In genomic region chr12:59595557-59596231, GRCh38 we compare ENCODE assay signal across 8 cellular contexts. TPM values are rescaled to one million over a fixed set of nuclear protein-coding genes. Genes with fewer than 3 reads are reported as not detected.
DNase-seq lines count a peak whose midpoint lies in the region; ATAC-seq lines count a peak whose summit lies in the region.

TSS of gene SLC16A7 (plus strand) at chr12:59596029. CDS start at chr12:59704802, 108,773 bp downstream.

- peak within 1 kb of the TSS; percentile 98 to 99 (median 99) for H3K27ac Mint-ChIP-seq in CD4-positive, CD25-positive, alpha-beta regulatory T cell

- H3K4me3 Mint-ChIP-seq in CD4-positive, CD25-positive, alpha-beta regulatory T cell, result peak within 1 kb of the TSS; percentile 92 to 99 (median 94)

- no peaks in the 10 kb centered on the region for H3K79me1 ChIP-seq in mesendoderm (ENCODE audit: low read length)

- DNase-seq in CD4-positive, CD25-positive, alpha-beta regulatory T cell, result peak; percentile 74 to 93 (median 81)
- DNase-seq in HPDE6-E6E7 (ENCODE audit: extremely low spot score) (peak; percentile 64), mesendoderm (peak; percentile 75)
- peak; percentile 80 for DNase-seq in NK-92 treated with Interleukin-12 subunit alpha and Interleukin-12 subunit beta, amount 100 ng/mL, for 24 hours (lab: John Stamatoyannopoulos, UW)
- DNase-seq in activated CD8-positive, alpha-beta memory T cell treated with anti-CD3 and anti-CD28 coated beads for 48 hours (ENCODE audit: low read depth in 2 of 3, low spot score in 2 of 3), result peak; percentile 39 to 76 (median 55)
- peak; percentile 78 for DNase-seq in stimulated activated CD8-positive, alpha-beta memory T cell treated with anti-CD3 and anti-CD28 coated beads, Interleukin-12 subunit alpha, Interleukin-12 subunit beta, amount 100 ng/mL, for 4 hours (ENCODE audit: low read depth)

- WGBS in mesendoderm (ENCODE audit: extremely low coverage, insufficient coverage, low lambda C conversion rate), result no CpG with 5 or more reads among the region's 37 CpGs

- H2BK5ac ChIP-seq in mesendoderm (ENCODE audit: low read length), result no peak within 1 kb of the TSS

- no peak within 1 kb of the TSS for H4K5ac ChIP-seq in mesendoderm (ENCODE audit: low read length)

- no peak within 1 kb of the TSS for H2BK15ac ChIP-seq in mesendoderm (replicated peaks; ENCODE audit: low read depth)

- H3K4ac ChIP-seq in mesendoderm (ENCODE audit: low read depth, low read length), result no peak within 1 kb of the TSS

- no peak within 1 kb of the TSS for H3K18ac ChIP-seq in mesendoderm (ENCODE audit: low read length)

- H3K27me3 ChIP-seq in CD4-positive, CD25-positive, alpha-beta regulatory T cell (ENCODE audit: control insufficient read depth, insufficient read depth, low read length), result peaks cover 2% of the 10 kb centered on the region
- H3K27me3 ChIP-seq in endocrine pancreas (ENCODE audit: control insufficient read depth, insufficient read depth, low read length), result no peaks in the 10 kb centered on the region
- H3K27me3 ChIP-seq in mesendoderm (ENCODE audit: insufficient read depth, low read length, poor library complexity), result no peaks in the 10 kb centered on the region

- no peaks in the 10 kb centered on the region for H3K79me2 ChIP-seq in mesendoderm (ENCODE audit: control insufficient read depth, insufficient read depth, low read length)

- no peak within 1 kb of the TSS for H2AK5ac ChIP-seq in mesendoderm (ENCODE audit: low read length)

- peak within 1 kb of the TSS; percentile 87 for H3K27ac ChIP-seq in CD4-positive, CD25-positive, alpha-beta regulatory T cell (ENCODE audit: insufficient read depth, low read length, poor library complexity, severe bottlenecking)
- no peak within 1 kb of the TSS for H3K27ac ChIP-seq in mesendoderm (ENCODE audit: low read depth, low read length)

- H3K4me1 ChIP-seq in CD4-positive, CD25-positive, alpha-beta regulatory T cell (ENCODE audit: control insufficient read depth, insufficient read depth, low read length, poor library complexity, severe bottlenecking), result peaks cover 26% of the 10 kb centered on the region
- H3K4me1 ChIP-seq in endocrine pancreas (ENCODE audit: control insufficient read depth, insufficient read depth, low read length) (peaks cover 9% of the 10 kb centered on the region), mesendoderm (ENCODE audit: control insufficient read depth, low read depth, low read length) (no peaks in the 10 kb centered on the region)

- H3K4me2 ChIP-seq in mesendoderm (ENCODE audit: low read length), result peak within 1 kb of the TSS; percentile 97

- peak; percentile 57 to 58 for ATAC-seq in CD4-positive, CD25-positive, alpha-beta regulatory T cell (ENCODE audit: low read depth in 2 of 2)
- peak; percentile 34 for ATAC-seq in GM19468 (IDR thresholded peaks at IDR 0.05; ENCODE audit: extremely low read depth, unreplicated experiment)

- H3K4me1 Mint-ChIP-seq in CD4-positive, CD25-positive, alpha-beta regulatory T cell, result peaks cover 31 to 58% (median 39%) of the 10 kb centered on the region in 4 donors

- H3K9me3 Mint-ChIP-seq in CD4-positive, CD25-positive, alpha-beta regulatory T cell, result no peaks in the 10 kb centered on the region

- H3K9me3 ChIP-seq in CD4-positive, CD25-positive, alpha-beta regulatory T cell (ENCODE audit: control insufficient read depth in 2 of 2, low read length in 2 of 2), result no peaks in the 10 kb centered on the region
- H3K9me3 ChIP-seq in endocrine pancreas (ENCODE audit: control insufficient read depth, low read length), result no peaks in the 10 kb centered on the region

- no peak within 1 kb of the TSS for H3K23ac ChIP-seq in mesendoderm (ENCODE audit: low read length)

- H3K27me3 Mint-ChIP-seq in CD4-positive, CD25-positive, alpha-beta regulatory T cell, result peaks cover 4% of the 10 kb centered on the region

- no peak within 1 kb of the TSS for H2BK120ac ChIP-seq in mesendoderm (ENCODE audit: low read depth, low read length)

- H3K4me3 ChIP-seq in CD4-positive, CD25-positive, alpha-beta regulatory T cell (ENCODE audit: low read depth, low read length), result peak within 1 kb of the TSS; percentile 94
- peak within 1 kb of the TSS; percentile 92 for H3K4me3 ChIP-seq in endocrine pancreas (ENCODE audit: control insufficient read depth, insufficient read depth, low read length)
- H3K4me3 ChIP-seq in mesendoderm (ENCODE audit: low read length), result peak within 1 kb of the TSS; percentile 56

- no peaks in the 10 kb centered on the region for H3K36me3 ChIP-seq in CD4-positive, CD25-positive, alpha-beta regulatory T cell (ENCODE audit: control insufficient read depth, insufficient read depth, low read length)
- H3K36me3 ChIP-seq in endocrine pancreas (ENCODE audit: control insufficient read depth, insufficient read depth, low read length) (no peaks in the 10 kb centered on the region), mesendoderm (ENCODE audit: control insufficient read depth, insufficient read depth, low read length) (no peaks in the 10 kb centered on the region)

- H4K8ac ChIP-seq in mesendoderm (ENCODE audit: low read depth, low read length), result no peak within 1 kb of the TSS

- H3K56ac ChIP-seq in mesendoderm (ENCODE audit: low read length), result peak within 1 kb of the TSS; percentile 81

- H3K36me3 Mint-ChIP-seq in CD4-positive, CD25-positive, alpha-beta regulatory T cell, result peaks cover 3% of the 10 kb centered on the region

- H3K9ac ChIP-seq in endocrine pancreas (ENCODE audit: control insufficient read depth, insufficient read depth, low read length) (peak within 1 kb of the TSS; percentile 54), mesendoderm (ENCODE audit: low read length) (peak within 1 kb of the TSS; percentile 54)

RNA-seq across cellular contexts. Expression of gene SLC16A7, which starts in this region (rescaled TPM):
- 38.5 TPM for total RNA-seq in CD4-positive, CD25-positive, alpha-beta regulatory T cell
- 10 to 100 TPM; 20.8 to 25.4 (median 22.9) TPM for polyA plus RNA-seq in CD4-positive, CD25-positive, alpha-beta regulatory T cell
- polyA plus RNA-seq in mesendoderm (2013, experiment 1 of 2), result 2.0 TPM
- 2.3 TPM for polyA plus RNA-seq in mesendoderm (2013, experiment 2 of 2)
